ENCODE assay signal across 9 cellular contexts in the genomic region with DNA sequence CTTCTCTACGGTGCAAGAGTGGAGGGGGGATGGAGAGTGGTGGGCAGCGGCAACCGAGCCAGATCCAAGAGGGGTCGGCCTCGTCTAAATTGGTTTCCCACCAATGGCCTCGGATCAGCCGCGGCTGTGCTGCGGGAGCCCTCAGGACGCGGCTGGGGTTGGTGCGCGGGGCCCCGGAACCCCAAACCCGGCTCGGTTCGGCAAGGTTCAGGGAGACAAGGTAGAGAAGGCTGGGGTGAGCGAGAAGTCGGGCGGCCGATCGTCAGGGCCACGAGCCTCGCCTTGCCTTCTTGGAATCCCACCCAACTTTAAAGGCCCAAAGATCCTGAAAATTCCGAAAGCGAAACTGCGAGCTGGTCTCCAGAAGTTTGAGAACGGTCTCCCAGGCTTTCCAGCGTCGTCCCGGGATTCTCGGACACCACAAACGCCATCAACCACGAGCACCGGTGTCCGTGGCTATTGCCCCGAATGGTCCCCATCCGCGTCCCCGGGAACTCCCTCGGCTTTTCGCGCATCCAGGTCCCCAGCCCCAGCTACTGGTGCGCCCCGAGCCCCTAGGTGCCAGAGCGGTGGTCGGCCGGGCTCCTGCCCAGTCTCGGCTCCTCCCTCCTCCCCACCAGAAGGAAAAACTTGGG. TPM values are rescaled to one million over a fixed set of nuclear protein-coding genes. Genes with fewer than 3 reads are reported as not detected.
DNase-seq lines count a peak whose midpoint lies in the region; ATAC-seq and TF ChIP-seq lines count a peak whose summit lies in the region.
"Had no signal": no experiment of that assay in that cellular context is flagged by ENCODE, and none has a peak within 500 bp of the region (broad histone marks: within the 10 kb centered on the region; RNA-seq: fewer than 3 reads in every experiment).

No MANE protein-coding gene starts in this region.

- peaks cover 32% of the 10 kb centered on the region for H3K27me3 Mint-ChIP-seq in CD4-positive, CD25-positive, alpha-beta regulatory T cell
- H3K27me3 Mint-ChIP-seq in T-helper 17 cell (no peaks in the 10 kb centered on the region), osteocyte (ENCODE audit: unreplicated experiment) (peaks cover 36% of the 10 kb centered on the region)

- no peak overlapping the region for H3K27ac ChIP-seq in CD4-positive, CD25-positive, alpha-beta regulatory T cell (ENCODE audit: insufficient read depth, low read length, poor library complexity, severe bottlenecking)
- peak overlapping the region; percentile 81 to 88 (median 84) for H3K27ac ChIP-seq in esophagus muscularis mucosa (replicated peaks in 1 of 4)
- H3K27ac ChIP-seq: VCaP had no signal

- in situ Hi-C loops in KBM-7 (cut with MboI; ENCODE audit: low pct_unique_long_range_greater_than_20kb, low sequenced_read_pairs) = loop anchor here (25.0 kb wide), 1 partner anchor 495 kb away; no protein-coding TSS in a partner anchor

- no peak for DNase-seq in CD4-positive, CD25-positive, alpha-beta regulatory T cell
- DNase-seq in T-helper 17 cell = no peak
- DNase-seq in esophagus muscularis mucosa (ENCODE audit: extremely low spot score) = no peak
- DNase-seq in osteocyte (ENCODE audit: extremely low spot score, unreplicated experiment) = no peak
- no peak for DNase-seq in NAMALWA (ENCODE audit: low spot score)
- no peak for DNase-seq in stimulated activated CD4-positive, alpha-beta T cell treated with anti-CD3 and anti-CD28 coated beads, Interleukin-12 subunit alpha, Interleukin-12 subunit beta, amount 100 ng/mL, for 4 hours
- DNase-seq in KBM-7 = no peak

- H3K27ac Mint-ChIP-seq in CD4-positive, CD25-positive, alpha-beta regulatory T cell = peak overlapping the region in 1 of 3 donors; percentile 83
- H3K27ac Mint-ChIP-seq in T-helper 17 cell (no peak overlapping the region), osteocyte (ENCODE audit: unreplicated experiment) (no peak overlapping the region)

- no peaks in the 10 kb centered on the region for H3K27me3 ChIP-seq in CD4-positive, CD25-positive, alpha-beta regulatory T cell (ENCODE audit: control insufficient read depth, insufficient read depth, low read length)
- peaks cover 0 to 15% (median 10%) of the 10 kb centered on the region in 4 donors for H3K27me3 ChIP-seq in esophagus muscularis mucosa

- no peaks in the 10 kb centered on the region for H3K36me3 Mint-ChIP-seq in CD4-positive, CD25-positive, alpha-beta regulatory T cell
- H3K36me3 Mint-ChIP-seq in T-helper 17 cell (ENCODE audit: low read depth) = no peaks in the 10 kb centered on the region
- H3K36me3 Mint-ChIP-seq in osteocyte (ENCODE audit: unreplicated experiment) = no peaks in the 10 kb centered on the region

- no peak for ATAC-seq in CD4-positive, CD25-positive, alpha-beta regulatory T cell (ENCODE audit: low read depth in 2 of 2)
- ATAC-seq in T-helper 17 cell = no peak
- ATAC-seq in activated CD4-positive, CD25-positive, alpha-beta regulatory T cell treated with anti-CD3 and anti-CD28 coated beads, Interleukin-2, amount 50 U/mL, for 24 hours = no peak

- no peaks in the 10 kb centered on the region for H3K36me3 ChIP-seq in CD4-positive, CD25-positive, alpha-beta regulatory T cell (ENCODE audit: control insufficient read depth, insufficient read depth, low read length)
- H3K36me3 ChIP-seq in esophagus muscularis mucosa = no peaks in the 10 kb centered on the region

- peaks cover 5 to 60% (median 28%) of the 10 kb centered on the region in 4 donors for H3K4me1 Mint-ChIP-seq in CD4-positive, CD25-positive, alpha-beta regulatory T cell
- H3K4me1 Mint-ChIP-seq in T-helper 17 cell = peaks cover 26% of the 10 kb centered on the region
- peaks cover 26% of the 10 kb centered on the region for H3K4me1 Mint-ChIP-seq in osteocyte (ENCODE audit: unreplicated experiment)

- intact Hi-C loops in esophagus muscularis mucosa (cut with DNase I) = loop anchor here (2.0 kb wide), 1 partner anchor 147 kb away; no protein-coding TSS in a partner anchor

- TF ChIP-seq CTCF in esophagus muscularis mucosa (IDR thresholded peaks at IDR 0.05) (no peak), osteocyte (IDR thresholded peaks at IDR 0.05) (no peak)

- no peaks in the 10 kb centered on the region for H3K9me3 ChIP-seq in CD4-positive, CD25-positive, alpha-beta regulatory T cell (ENCODE audit: control insufficient read depth in 2 of 2, low read length in 2 of 2)
- no peaks in the 10 kb centered on the region for H3K9me3 ChIP-seq in T-helper 17 cell (ENCODE audit: control insufficient read depth, low read length, poor library complexity, severe bottlenecking)
- H3K9me3 ChIP-seq in esophagus muscularis mucosa = no peaks in the 10 kb centered on the region

- no peak overlapping the region for H3K4me3 ChIP-seq in CD4-positive, CD25-positive, alpha-beta regulatory T cell (ENCODE audit: low read depth, low read length)
- peak overlapping the region; percentile 61 to 89 (median 82) for H3K4me3 ChIP-seq in esophagus muscularis mucosa

- TF ChIP-seq POLR2A in esophagus muscularis mucosa (IDR thresholded peaks at IDR 0.05; ENCODE audit: low read depth) = no peak

- no peak for TF ChIP-seq EP300 in esophagus muscularis mucosa (IDR thresholded peaks at IDR 0.05)

- H3K9me3 Mint-ChIP-seq in CD4-positive, CD25-positive, alpha-beta regulatory T cell = peaks cover 0 to 4% (median 0%) of the 10 kb centered on the region in 7 donors
- no peaks in the 10 kb centered on the region for H3K9me3 Mint-ChIP-seq in osteocyte (ENCODE audit: unreplicated experiment)

- peak overlapping the region; percentile 83 to 97 (median 90) for H3K4me3 Mint-ChIP-seq in CD4-positive, CD25-positive, alpha-beta regulatory T cell
- H3K4me3 Mint-ChIP-seq in T-helper 17 cell = peak overlapping the region; percentile 98
- peak overlapping the region; percentile 82 for H3K4me3 Mint-ChIP-seq in osteocyte (ENCODE audit: unreplicated experiment)

- H3K4me1 ChIP-seq in CD4-positive, CD25-positive, alpha-beta regulatory T cell (ENCODE audit: control insufficient read depth, insufficient read depth, low read length, poor library complexity, severe bottlenecking) = peaks cover 48% of the 10 kb centered on the region
- H3K4me1 ChIP-seq in esophagus muscularis mucosa = peaks cover 49 to 81% (median 63%) of the 10 kb centered on the region in 4 donors

- WGBS in esophagus muscularis mucosa = 64% methylated on average over 24 of the region's 49 CpGs

RNA-seq across cellular contexts. Expression of a gene that starts 3.3 kb away (rescaled TPM):
- 21.2 TPM for total RNA-seq in CD4-positive, CD25-positive, alpha-beta regulatory T cell
- 1 to 10 TPM; 1.3 to 2.5 (median 1.5) TPM for polyA plus RNA-seq in CD4-positive, CD25-positive, alpha-beta regulatory T cell
- total RNA-seq in T-helper 17 cell = 10 to 100 TPM; 18.2 to 19.4 TPM
- total RNA-seq in esophagus muscularis mucosa = 10 to 100 TPM in 3 of 4 donors, 1 to 10 TPM in 1; 7.6 to 15.4 (median 10.8) TPM
- 1.1 and 2.7 TPM in 2 replicates for total RNA-seq in osteocyte
